Comparison of ENCODE assay signal across 8 cellular contexts in genomic region chr1:40692429-40692905, GRCh38. TPM values are rescaled to one million over a fixed set of nuclear protein-coding genes. Genes with fewer than 3 reads are reported as not detected.
DNase-seq lines count a peak whose midpoint lies in the region; ATAC-seq and TF ChIP-seq lines count a peak whose summit lies in the region.

No MANE protein-coding gene starts in this region.

- H3K27me3 Mint-ChIP-seq in activated T-cell treated with anti-CD3 and anti-CD28 coated beads, Interleukin-2, amount 50 U/mL, for 4 hours (ENCODE audit: low read depth) = no peaks in the 10 kb centered on the region
- H3K27me3 Mint-ChIP-seq in memory B cell = no peaks in the 10 kb centered on the region
- H3K27me3 Mint-ChIP-seq in type B pancreatic cell = no peaks in the 10 kb centered on the region

- peak overlapping the region; percentile 98 for H3K27ac Mint-ChIP-seq in memory B cell
- peak overlapping the region; percentile 95 for H3K27ac Mint-ChIP-seq in type B pancreatic cell

- H3K36me3 Mint-ChIP-seq in activated T-cell treated with anti-CD3 and anti-CD28 coated beads, Interleukin-2, amount 50 U/mL, for 4 hours (ENCODE audit: insufficient read depth) = peaks cover 9% of the 10 kb centered on the region
- H3K36me3 Mint-ChIP-seq in memory B cell = peaks cover 12% of the 10 kb centered on the region
- peaks cover 15% of the 10 kb centered on the region for H3K36me3 Mint-ChIP-seq in type B pancreatic cell

- peak overlapping the region; percentile 90 for H3K4me3 Mint-ChIP-seq in activated T-cell treated with anti-CD3 and anti-CD28 coated beads, Interleukin-2, amount 50 U/mL, for 4 hours
- H3K4me3 Mint-ChIP-seq in memory B cell (peak overlapping the region; percentile 93), type B pancreatic cell (peak overlapping the region; percentile 99)

- peak overlapping the region; percentile 99 for H3K27ac ChIP-seq in cingulate gyrus (ENCODE audit: low read depth, low read length)

- no peak for ATAC-seq in activated T-cell treated with anti-CD3 and anti-CD28 coated beads, Interleukin-2, amount 50 U/mL, for 4 hours
- ATAC-seq in memory B cell (ENCODE audit: low read depth) = no peak
- no peak for ATAC-seq in GM18873 (IDR thresholded peaks at IDR 0.05; ENCODE audit: low FRiP score, unreplicated experiment)

- no peak for DNase-seq in activated T-cell treated with anti-CD3 and anti-CD28 coated beads, Interleukin-2, amount 50 U/mL, for 4 hours
- DNase-seq in activated T-cell treated with anti-CD3 and anti-CD28 coated beads, Interleukin-2, amount 50 U/mL, for 48 hours = no peak
- DNase-seq in NCI-H2227 (lab: John Stamatoyannopoulos, UW; ENCODE audit: unreplicated experiment) = peak; percentile 63
- no peak for DNase-seq in memory B cell (ENCODE audit: low spot score in 2 of 2)
- no peak for DNase-seq in type B pancreatic cell (ENCODE audit: extremely low spot score, unreplicated experiment)
- no peak for DNase-seq in NCI-H1417 (lab: John Stamatoyannopoulos, UW)

- peaks cover 63% of the 10 kb centered on the region for H3K4me1 Mint-ChIP-seq in activated T-cell treated with anti-CD3 and anti-CD28 coated beads, Interleukin-2, amount 50 U/mL, for 4 hours (ENCODE audit: low read depth)
- H3K4me1 Mint-ChIP-seq in memory B cell (peaks cover 48% of the 10 kb centered on the region), type B pancreatic cell (ENCODE audit: unreplicated experiment) (peaks cover 55% of the 10 kb centered on the region)

- H3K9me3 Mint-ChIP-seq in activated T-cell treated with anti-CD3 and anti-CD28 coated beads, Interleukin-2, amount 50 U/mL, for 4 hours = no peaks in the 10 kb centered on the region
- H3K9me3 Mint-ChIP-seq in memory B cell (no peaks in the 10 kb centered on the region), type B pancreatic cell (no peaks in the 10 kb centered on the region)

- TF ChIP-seq CTCF in type B pancreatic cell (conservative IDR thresholded peaks at IDR 0.05) = no peak

RNA-seq across cellular contexts. Expression of gene NFYC, which starts 1.0 kb away (rescaled TPM):
- total RNA-seq in activated T-cell treated with anti-CD3 and anti-CD28 coated beads, Interleukin-2, amount 50 U/mL, for 4 hours = 10 to 100 TPM; 59.8 to 72.8 (median 67.0) TPM
- total RNA-seq in type B pancreatic cell (ENCODE audit: low replicate concordance) = 70.0 and 71.3 TPM in 2 replicates

RNA-seq across cellular contexts. Expression of gene RIMS3, which starts 27.0 kb away (rescaled TPM):
- under 1 TPM; 0.42 to 0.78 (median 0.57) TPM for total RNA-seq in activated T-cell treated with anti-CD3 and anti-CD28 coated beads, Interleukin-2, amount 50 U/mL, for 4 hours
- 2.0 and 4.2 TPM in 2 replicates for total RNA-seq in type B pancreatic cell (ENCODE audit: low replicate concordance)
